29 cellular contexts compared by ENCODE assay signal in genomic region chr12:39351153-39351552, GRCh38.
"Had no signal": no experiment of that assay in that cellular context is flagged by ENCODE, and none has a peak within 500 bp of the region (broad histone marks: within the 10 kb centered on the region; RNA-seq: fewer than 3 reads in every experiment).

No MANE protein-coding gene starts in this region.

- H3K4me1 ChIP-seq: left lung, pancreas, prostate gland, stomach, testis, thyroid gland, transverse colon, upper lobe of left lung, vagina had no signal

- H3K9me3 Mint-ChIP-seq: naive thymus-derived CD4-positive, alpha-beta T cell; nephron progenitor cell; stimulated activated naive B cell treated with anti-CD40 and anti-IgM and Interleukin-4, amounts not matched to agents 10 μg/mL and 1 μg/mL and 100 μg/mL, for 72 hours had no signal

- DNase-seq: hippocampal formation; kidney; left colon; left lung; mesendoderm; midbrain; mucosa of descending colon; naive thymus-derived CD4-positive, alpha-beta T cell; nephron progenitor cell; nucleus accumbens; pancreas; posterior cingulate gyrus; retina; right cardiac atrium; stimulated activated CD4-positive, alpha-beta T cell treated with anti-CD3 and anti-CD28 coated beads, Interleukin-12 subunit alpha, Interleukin-12 subunit beta, amount 100 ng/mL, for 4 hours; stimulated activated CD4-positive, alpha-beta T cell treated with anti-CD3 and anti-CD28 coated beads, Interleukin-15, amount 100 ng/mL, for 24 hours; stimulated activated CD4-positive, alpha-beta T cell treated with anti-CD3 and anti-CD28 coated beads, Interleukin-2, amount 100 ng/mL, for 24 hours; stimulated activated CD4-positive, alpha-beta T cell treated with anti-CD3 and anti-CD28 coated beads, Interleukin-4, amount 100 ng/mL, for 1 hour; stimulated activated naive B cell treated with anti-CD40 and anti-IgM and Interleukin-4, amounts not matched to agents 10 μg/mL and 1 μg/mL and 100 μg/mL, for 72 hours; stimulated activated naive CD8-positive, alpha-beta T cell treated with anti-CD3 and anti-CD28 coated beads, Interleukin-15, Interleukin-2, amounts not matched to agents 100 U/mL and 50 U/mL, for 24 hours; stomach; testis; thyroid gland; transverse colon; upper lobe of left lung had no signal

- H3K27ac Mint-ChIP-seq: naive thymus-derived CD4-positive, alpha-beta T cell; nephron progenitor cell; stimulated activated naive B cell treated with anti-CD40 and anti-IgM and Interleukin-4, amounts not matched to agents 10 μg/mL and 1 μg/mL and 100 μg/mL, for 72 hours had no signal

- H3K27me3 Mint-ChIP-seq: naive thymus-derived CD4-positive, alpha-beta T cell; stimulated activated naive B cell treated with anti-CD40 and anti-IgM and Interleukin-4, amounts not matched to agents 10 μg/mL and 1 μg/mL and 100 μg/mL, for 72 hours had no signal

- H3K4me1 Mint-ChIP-seq: nephron progenitor cell; stimulated activated naive B cell treated with anti-CD40 and anti-IgM and Interleukin-4, amounts not matched to agents 10 μg/mL and 1 μg/mL and 100 μg/mL, for 72 hours had no signal

- H3K9me3 ChIP-seq: left lung, mucosa of descending colon, pancreas, prostate gland, stomach, testis, thyroid gland, transverse colon, upper lobe of left lung, vagina had no signal

- H3K4me3 ChIP-seq: left lung, lung, mucosa of descending colon, pancreas, prostate gland, skin epidermis, stomach, testis, thyroid gland, transverse colon, upper lobe of left lung, vagina had no signal

- H3K36me3 ChIP-seq: left lung, pancreas, prostate gland, thyroid gland, transverse colon, upper lobe of left lung, vagina had no signal

- FAIRE-seq: kidney, pancreas had no signal

- H3K36me3 Mint-ChIP-seq: stimulated activated naive B cell treated with anti-CD40 and anti-IgM and Interleukin-4, amounts not matched to agents 10 μg/mL and 1 μg/mL and 100 μg/mL, for 72 hours had no signal

- H3K27ac ChIP-seq: left lung, pancreas, prostate gland, skin epidermis, stomach, testis, thyroid gland, transverse colon, upper lobe of left lung, vagina had no signal

- H3K4me3 Mint-ChIP-seq: naive thymus-derived CD4-positive, alpha-beta T cell; nephron progenitor cell; stimulated activated naive B cell treated with anti-CD40 and anti-IgM and Interleukin-4, amounts not matched to agents 10 μg/mL and 1 μg/mL and 100 μg/mL, for 72 hours had no signal

- H3K27me3 ChIP-seq: left lung, pancreas, stomach, testis, thyroid gland, transverse colon, upper lobe of left lung, vagina had no signal
